In genomic region chr11:65779919-65780769, GRCh38 we compare ENCODE assay signal across 8 cellular contexts. TPM values are rescaled to one million over a fixed set of nuclear protein-coding genes. Genes with fewer than 3 reads are reported as not detected.
DNase-seq lines count a peak whose midpoint lies in the region; ATAC-seq and TF ChIP-seq lines count a peak whose summit lies in the region.

No MANE protein-coding gene starts in this region.

- peaks cover 13% of the 10 kb centered on the region for H3K36me3 ChIP-seq in OCI-LY1 (ENCODE audit: insufficient read depth, low read length)
- H3K36me3 ChIP-seq in mucosa of rectum (ENCODE audit: control insufficient read depth in 2 of 2, insufficient read depth in 2 of 2, low read length in 2 of 2), result peaks cover 4 to 21% of the 10 kb centered on the region in 2 donors

- in situ Hi-C loops in GM18951 (cut with MboI; ENCODE audit: low sequenced_read_pairs, unreplicated experiment), result no loop called here

- no peaks in the 10 kb centered on the region for H3F3A ChIP-seq in OCI-LY1 (ENCODE audit: insufficient read depth, low read length)

- TF ChIP-seq CTCF in OCI-LY1 (IDR thresholded peaks at IDR 0.05; ENCODE audit: low read length) (peak; percentile 98), epithelial cell of proximal tubule (conservative IDR thresholded peaks at IDR 0.05; ENCODE audit: low read depth, low read length) (peak; percentile 89)

- H3K27ac ChIP-seq in OCI-LY1 (ENCODE audit: low read depth, low read length, poor library complexity, severe bottlenecking), result no peak overlapping the region
- peak overlapping the region; percentile 77 to 79 for H3K27ac ChIP-seq in mucosa of rectum (ENCODE audit: low read depth in 2 of 2, low read length in 2 of 2)

- H3K4me1 ChIP-seq in OCI-LY1 (ENCODE audit: insufficient read depth, low read length, severe bottlenecking) (peaks cover 6% of the 10 kb centered on the region), mucosa of rectum (ENCODE audit: control insufficient read depth in 2 of 2, insufficient read depth in 2 of 2, low read length in 2 of 2) (peaks cover 10 to 11% of the 10 kb centered on the region in 2 donors)

- peak overlapping the region; percentile 81 for H3K9ac ChIP-seq in OCI-LY1 (ENCODE audit: low read length)
- H3K9ac ChIP-seq in mucosa of rectum (ENCODE audit: low read depth in 1 of 2, low read length in 2 of 2), result peak overlapping the region; percentile 77 to 86

- no peaks in the 10 kb centered on the region for H3K79me2 ChIP-seq in OCI-LY1 (ENCODE audit: insufficient read depth, low read length)

- peak; percentile 19 for TF ChIP-seq POLR2A in GM18951 (IDR thresholded peaks at IDR 0.05; ENCODE audit: extremely low read depth, insufficient read depth, insufficient read length)

- H3K4me3 ChIP-seq in OCI-LY1 (ENCODE audit: low read depth, low read length, poor library complexity, severe bottlenecking) (peak overlapping the region; percentile 84), epithelial cell of proximal tubule (ENCODE audit: low read depth, low read length) (peak overlapping the region; percentile 77), mucosa of rectum (ENCODE audit: low read length in 2 of 2) (peak overlapping the region; percentile 78 to 88)

- no peaks in the 10 kb centered on the region for H3K9me2 ChIP-seq in OCI-LY1 (ENCODE audit: low read depth, low read length)

- H3K27me3 ChIP-seq in OCI-LY1 (ENCODE audit: insufficient read depth, low read length) (no peaks in the 10 kb centered on the region), mucosa of rectum (ENCODE audit: control insufficient read depth in 2 of 2, insufficient read depth in 2 of 2, low read length in 2 of 2) (no peaks in the 10 kb centered on the region)

- H3K9me3 ChIP-seq in OCI-LY1 (ENCODE audit: low read length), result no peaks in the 10 kb centered on the region
- no peaks in the 10 kb centered on the region for H3K9me3 ChIP-seq in mucosa of rectum (ENCODE audit: control insufficient read depth in 2 of 2, low read length in 2 of 2)

- H4K20me1 ChIP-seq in OCI-LY1 (ENCODE audit: insufficient read depth, low read length), result no peaks in the 10 kb centered on the region

- ATAC-seq in HG03439 (IDR thresholded peaks at IDR 0.05; ENCODE audit: unreplicated experiment), result peak; percentile 50

- DNase-seq in AML-193 (lab: John Stamatoyannopoulos, UW) (peak; percentile 74 to 81), activated T-cell treated with anti-CD3 and anti-CD28 coated beads for 4 hours (peak; percentile 54), epithelial cell of proximal tubule (ENCODE audit: low read depth) (no peak)
- peak; percentile 68 for DNase-seq in stimulated activated CD8-positive, alpha-beta memory T cell treated with anti-CD3 and anti-CD28 coated beads, Interleukin-4, amount 100 ng/mL, for 24 hours (ENCODE audit: low read depth)

- peak overlapping the region; percentile 82 for H3K4me2 ChIP-seq in OCI-LY1 (ENCODE audit: low read length)

- H2AFZ ChIP-seq in OCI-LY1 (ENCODE audit: low read length), result no peak overlapping the region

RNA-seq across cellular contexts. Expression of gene AP5B1, which starts 0.6 kb away (rescaled TPM):
- 14.0 and 17.9 TPM in 2 replicates for total RNA-seq in epithelial cell of proximal tubule

RNA-seq across cellular contexts. Expression of gene OVOL1, which starts 6.7 kb away (rescaled TPM):
- 4.8 and 12.5 TPM in 2 replicates for total RNA-seq in epithelial cell of proximal tubule

RNA-seq across cellular contexts. Expression of gene SNX32, which starts 53.6 kb away (rescaled TPM):
- 2.1 TPM in 1 of 2 replicates, not detected in the other for total RNA-seq in epithelial cell of proximal tubule

RNA-seq across cellular contexts. Expression of gene RNASEH2C, which starts 59.5 kb away (rescaled TPM):
- 76.7 and 81.1 TPM in 2 replicates for total RNA-seq in epithelial cell of proximal tubule
